In genomic region chr5:108924457-108924961, GRCh38 we compare ENCODE assay signal across 11 cellular contexts.
DNase-seq lines count a peak whose midpoint lies in the region; ATAC-seq and TF ChIP-seq lines count a peak whose summit lies in the region.
"Had no signal": no experiment of that assay in that cellular context is flagged by ENCODE, and none has a peak within 500 bp of the region (broad histone marks: within the 10 kb centered on the region; RNA-seq: fewer than 3 reads in every experiment).

No MANE protein-coding gene starts in this region.

- CTCF ChIA-PET in CD8-positive, alpha-beta T cell (lab: Charles Lee): interaction anchor here (0.6 to 1.0 kb wide), 2 partner anchors 11 to 710 kb away, joined by 3 to 4 read pairs; no protein-coding TSS in a partner anchor

- no peak overlapping the region for H3K27ac Mint-ChIP-seq in CD8-positive, alpha-beta T cell
- H3K27ac Mint-ChIP-seq: brain had no signal

- no peak overlapping the region for H3K4me3 ChIP-seq in CD8-positive, alpha-beta T cell (ENCODE audit: low read depth, low read length)
- H3K4me3 ChIP-seq in fibroblast of mammary gland (ENCODE audit: control insufficient read depth, low read depth, low read length) (no peak overlapping the region), tibial artery (no peak overlapping the region)

- H3K27me3 Mint-ChIP-seq in CD8-positive, alpha-beta T cell (ENCODE audit: low read depth): no peaks in the 10 kb centered on the region
- H3K27me3 Mint-ChIP-seq: brain had no signal

- H3K36me3 ChIP-seq in CD8-positive, alpha-beta T cell (ENCODE audit: insufficient read depth, low read length): no peaks in the 10 kb centered on the region
- no peaks in the 10 kb centered on the region for H3K36me3 ChIP-seq in tibial artery
- H3K36me3 ChIP-seq: neutrophil had no signal

- intact Hi-C loops in CD8-positive, alpha-beta T cell (cut with DNase I, micrococcal nuclease): no loop called here
- intact Hi-C loops in tibial artery (cut with DNase I; ENCODE audit: low total_unique reads): no loop called here

- no peaks in the 10 kb centered on the region for H3K4me1 ChIP-seq in CD8-positive, alpha-beta T cell (ENCODE audit: insufficient read depth, low read length)
- H3K4me1 ChIP-seq in tibial artery: no peaks in the 10 kb centered on the region

- H3K27me3 ChIP-seq in CD8-positive, alpha-beta T cell (ENCODE audit: insufficient read depth, low read length): no peaks in the 10 kb centered on the region
- no peaks in the 10 kb centered on the region for H3K27me3 ChIP-seq in tibial artery
- H3K27me3 ChIP-seq: neutrophil had no signal

- H3K9me3 ChIP-seq in CD8-positive, alpha-beta T cell (ENCODE audit: low read length): no peaks in the 10 kb centered on the region
- no peaks in the 10 kb centered on the region for H3K9me3 ChIP-seq in tibial artery
- H3K9me3 ChIP-seq: neutrophil had no signal

- POLR2A ChIA-PET in CD8-positive, alpha-beta T cell (lab: Charles Lee): no interaction called here

- no peak for ATAC-seq in CD8-positive, alpha-beta T cell
- peak; percentile 40 for ATAC-seq in GM18867 (IDR thresholded peaks at IDR 0.05; ENCODE audit: unreplicated experiment)
- no peak for ATAC-seq in GM19324 (IDR thresholded peaks at IDR 0.05; ENCODE audit: low FRiP score, unreplicated experiment)
- no peak for ATAC-seq in GM21381 (IDR thresholded peaks at IDR 0.05; ENCODE audit: unreplicated experiment)

- TF ChIP-seq CTCF in CD8-positive, alpha-beta T cell (IDR thresholded peaks at IDR 0.05): no peak
- TF ChIP-seq CTCF in fibroblast of mammary gland (conservative IDR thresholded peaks at IDR 0.05; ENCODE audit: control insufficient read depth, insufficient read depth, low read depth, low read length): peak; percentile 20
- no peak for TF ChIP-seq CTCF in tibial artery (IDR thresholded peaks at IDR 0.05)

- peak overlapping the region; percentile 16 for H3K4me3 Mint-ChIP-seq in CD8-positive, alpha-beta T cell
- H3K4me3 Mint-ChIP-seq: brain had no signal

- H3K27ac ChIP-seq in CD8-positive, alpha-beta T cell (ENCODE audit: low read depth, low read length): no peak overlapping the region
- no peak overlapping the region for H3K27ac ChIP-seq in tibial artery
- H3K27ac ChIP-seq: neutrophil had no signal

- H3K36me3 Mint-ChIP-seq in CD8-positive, alpha-beta T cell: no peaks in the 10 kb centered on the region

- no peak for DNase-seq in CD8-positive, alpha-beta T cell
- DNase-seq in NOMO-1 treated with DMSO at 0.1 percent for 48 hours (lab: John Stamatoyannopoulos, UW; ENCODE audit: unreplicated experiment): peak; percentile 65
- DNase-seq in fibroblast of mammary gland (ENCODE audit: low read depth): no peak
- no peak for DNase-seq in tibial artery
- no peak for DNase-seq in DMS79 treated with DMSO at 0.1 percent for 48 hours (lab: John Stamatoyannopoulos, UW)
- DNase-seq: NCI-H510A treated with DMSO at 0.1 percent for 48 hours had no signal

- H3K4me1 Mint-ChIP-seq in CD8-positive, alpha-beta T cell (ENCODE audit: low read depth): peaks cover 5% of the 10 kb centered on the region
- H3K4me1 Mint-ChIP-seq: brain had no signal

- H3K9me3 Mint-ChIP-seq in CD8-positive, alpha-beta T cell: no peaks in the 10 kb centered on the region
